8 cellular contexts compared by ENCODE assay signal in the genomic region with DNA sequence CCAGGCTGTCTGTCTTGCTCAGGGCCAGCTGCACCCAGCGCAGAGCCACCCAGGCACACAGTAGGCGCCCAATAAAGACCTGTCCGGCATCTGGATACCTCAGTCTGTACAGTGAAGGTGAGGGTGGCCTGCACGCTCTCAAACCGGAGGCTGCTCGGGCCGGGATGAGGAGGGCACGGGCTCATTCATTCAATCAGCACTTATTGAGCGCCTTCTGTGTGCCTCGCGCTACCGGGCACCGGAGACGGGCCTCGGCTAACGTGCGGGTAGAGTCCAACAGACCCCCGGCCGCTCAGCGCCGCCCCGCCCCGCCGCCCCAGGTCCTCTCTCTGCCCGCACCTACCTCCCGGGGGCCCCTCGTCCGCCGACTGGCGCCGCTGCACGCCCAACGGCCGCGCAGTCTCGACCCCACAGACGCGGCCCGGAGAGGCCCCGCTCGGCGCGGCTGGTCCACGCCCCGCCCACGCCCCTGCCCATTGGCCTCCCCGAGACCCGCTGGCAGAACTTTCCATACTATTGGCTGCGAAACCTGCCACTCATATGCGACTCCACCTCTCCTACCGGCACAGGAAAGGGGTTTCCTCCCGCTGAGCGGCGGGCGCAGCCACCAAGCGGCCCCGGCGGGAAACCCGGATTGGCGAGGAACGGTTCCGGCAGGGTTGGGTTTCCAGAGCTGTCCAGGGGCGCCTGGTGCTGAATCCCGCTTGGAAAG. TPM values are rescaled to one million over a fixed set of nuclear protein-coding genes. Genes with fewer than 3 reads are reported as not detected.
A peak's percentile ranks its signal among the peaks of the same experiment; 100 is the strongest.
DNase-seq lines count a peak whose midpoint lies in the region; ATAC-seq and TF ChIP-seq lines count a peak whose summit lies in the region.

A gene with protein sequence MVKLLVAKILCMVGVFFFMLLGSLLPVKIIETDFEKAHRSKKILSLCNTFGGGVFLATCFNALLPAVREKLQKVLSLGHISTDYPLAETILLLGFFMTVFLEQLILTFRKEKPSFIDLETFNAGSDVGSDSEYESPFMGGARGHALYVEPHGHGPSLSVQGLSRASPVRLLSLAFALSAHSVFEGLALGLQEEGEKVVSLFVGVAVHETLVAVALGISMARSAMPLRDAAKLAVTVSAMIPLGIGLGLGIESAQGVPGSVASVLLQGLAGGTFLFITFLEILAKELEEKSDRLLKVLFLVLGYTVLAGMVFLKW (minus strand): TSS at position 416 of the 712 bp plus-strand sequence. CDS start 2,760 bp downstream, outside the sequence.

- DNase-seq in NCI-H187 treated with DMSO at 0.1 percent for 48 hours (lab: John Stamatoyannopoulos, UW) (peak; percentile 87), T-helper 2 cell (peak; percentile 93 to 99 (median 97)), amygdala (lab: John Stamatoyannopoulos, UW) (peak; percentile 80 to 98 (median 94)), left ventricle myocardium superior (peak; percentile 97), prostate gland (ENCODE audit: low spot score) (peak; percentile 98), ureter (ENCODE audit: low spot score) (peak; percentile 100)

- WGBS in prostate gland: under 1% methylated on average over 64 of the region's 64 CpGs

- peak within 1 kb of the TSS; percentile 74 to 95 for H3K4me3 ChIP-seq in prostate gland

- intact Hi-C loops in left ventricle myocardium superior (cut with micrococcal nuclease) (no loop called here), prostate gland (cut with DNase I) (loop anchor here (10.0 kb wide), 1 partner anchor 265 kb away; a partner anchor contains a TSS)

- no peaks in the 10 kb centered on the region for H3K9me3 ChIP-seq in prostate gland

- no peaks in the 10 kb centered on the region for H3K27me3 ChIP-seq in prostate gland (replicated peaks; ENCODE audit: insufficient read depth)

- H3K36me3 ChIP-seq in prostate gland: peaks cover 0 to 5% of the 10 kb centered on the region in 2 donors

- TF ChIP-seq POLR2A in prostate gland (IDR thresholded peaks at IDR 0.05): peak; percentile 18

- ATAC-seq in GM18498 (IDR thresholded peaks at IDR 0.05; ENCODE audit: unreplicated experiment) (peak; percentile 95), HG02938 (IDR thresholded peaks at IDR 0.05; ENCODE audit: unreplicated experiment) (peak; percentile 88), left ventricle myocardium superior (peak; percentile 100)

- H3K4me1 ChIP-seq in prostate gland (replicated peaks): peaks cover 3% of the 10 kb centered on the region

- H3K27ac ChIP-seq in prostate gland: peak within 1 kb of the TSS in 1 of 2 donors; percentile 45

- TF ChIP-seq CTCF in prostate gland (IDR thresholded peaks at IDR 0.05): peak in 3 of 4 experiments; percentile 11 to 60 (median 47)

RNA-seq across cellular contexts. Expression of the gene that starts here (rescaled TPM):
- 26.6 TPM for total RNA-seq in left ventricle myocardium superior
- 10 to 100 TPM; 46.6 to 67.9 TPM for total RNA-seq in prostate gland
- total RNA-seq in ureter: 34.6 TPM
